ENCODE assay signal across 1 cellular context in the genomic region with DNA sequence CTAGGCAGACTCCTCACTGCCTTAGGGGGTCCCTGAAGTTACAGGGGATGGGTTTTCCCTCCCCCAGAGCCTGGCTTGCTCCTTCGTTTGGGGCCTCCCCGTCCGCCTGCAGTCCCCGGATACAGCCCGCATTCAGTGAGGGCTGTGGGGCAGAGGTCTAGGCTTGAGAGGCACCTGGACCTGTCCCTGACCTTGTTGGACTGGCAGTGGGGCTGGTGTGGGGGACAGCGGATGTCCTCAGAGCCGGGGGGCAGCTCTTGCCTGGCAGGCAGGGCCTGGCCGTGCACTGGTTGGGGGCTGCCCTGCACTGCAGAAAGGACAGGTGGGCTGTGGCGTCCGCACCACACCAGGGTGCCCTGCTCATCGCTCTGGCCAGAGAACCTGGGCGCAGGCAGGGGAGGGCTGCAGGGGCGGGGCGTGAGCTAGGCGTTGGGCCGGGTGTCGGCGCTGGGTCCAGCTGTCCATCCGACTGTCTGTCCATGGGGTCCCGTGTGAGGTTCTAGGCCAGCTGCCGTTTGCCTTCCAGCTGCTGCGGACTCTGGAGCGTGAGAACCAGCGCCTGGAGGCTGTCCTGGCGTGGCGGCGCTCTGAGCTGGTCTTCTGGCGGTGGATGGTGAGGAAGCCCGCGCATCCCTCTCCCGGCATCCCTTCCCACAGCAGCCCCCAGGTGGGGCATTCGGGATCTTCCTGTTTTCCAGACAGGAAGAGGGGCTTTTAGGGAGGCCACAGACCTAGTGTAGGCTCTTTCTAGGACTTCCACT.
TF ChIP-seq lines count a peak whose summit lies in the region.

No MANE protein-coding gene starts in this region.

TF ChIP-seq in GM12878, 131 proteins besides CTCF, POLR2A, EP300 and RAD21:
- no peak for TF ChIP-seq NRF1 (conservative IDR thresholded peaks at IDR 0.05; ENCODE audit: low read depth, low read length)
- TF ChIP-seq, protein P1, sequence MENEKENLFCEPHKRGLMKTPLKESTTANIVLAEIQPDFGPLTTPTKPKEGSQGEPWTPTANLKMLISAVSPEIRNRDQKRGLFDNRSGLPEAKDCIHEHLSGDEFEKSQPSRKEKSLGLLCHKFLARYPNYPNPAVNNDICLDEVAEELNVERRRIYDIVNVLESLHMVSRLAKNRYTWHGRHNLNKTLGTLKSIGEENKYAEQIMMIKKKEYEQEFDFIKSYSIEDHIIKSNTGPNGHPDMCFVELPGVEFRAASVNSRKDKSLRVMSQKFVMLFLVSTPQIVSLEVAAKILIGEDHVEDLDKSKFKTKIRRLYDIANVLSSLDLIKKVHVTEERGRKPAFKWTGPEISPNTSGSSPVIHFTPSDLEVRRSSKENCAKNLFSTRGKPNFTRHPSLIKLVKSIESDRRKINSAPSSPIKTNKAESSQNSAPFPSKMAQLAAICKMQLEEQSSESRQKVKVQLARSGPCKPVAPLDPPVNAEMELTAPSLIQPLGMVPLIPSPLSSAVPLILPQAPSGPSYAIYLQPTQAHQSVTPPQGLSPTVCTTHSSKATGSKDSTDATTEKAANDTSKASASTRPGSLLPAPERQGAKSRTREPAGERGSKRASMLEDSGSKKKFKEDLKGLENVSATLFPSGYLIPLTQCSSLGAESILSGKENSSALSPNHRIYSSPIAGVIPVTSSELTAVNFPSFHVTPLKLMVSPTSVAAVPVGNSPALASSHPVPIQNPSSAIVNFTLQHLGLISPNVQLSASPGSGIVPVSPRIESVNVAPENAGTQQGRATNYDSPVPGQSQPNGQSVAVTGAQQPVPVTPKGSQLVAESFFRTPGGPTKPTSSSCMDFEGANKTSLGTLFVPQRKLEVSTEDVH (IDR thresholded peaks at IDR 0.05; ENCODE audit: low read depth, partially characterized antibody), result no peak
- TF ChIP-seq ESRRA (IDR thresholded peaks at IDR 0.05; ENCODE audit: low read length), result no peak
- no peak for TF ChIP-seq SIX5 (IDR thresholded peaks at IDR 0.05; ENCODE audit: low read depth, low read length, severe bottlenecking)
- TF ChIP-seq EZH2 (IDR thresholded peaks at IDR 0.05; ENCODE audit: borderline replicate concordance, control insufficient read depth, low read depth, low read length), result no peak
- no peak for TF ChIP-seq BCL11A (IDR thresholded peaks at IDR 0.05; ENCODE audit: low read depth, low read length)
- no peak for TF ChIP-seq FOS (IDR thresholded peaks at IDR 0.05; ENCODE audit: borderline replicate concordance, extremely low read depth, insufficient read length)
- TF ChIP-seq RELA (IDR thresholded peaks at IDR 0.05; ENCODE audit: borderline replicate concordance, partially characterized antibody), result no peak
- TF ChIP-seq KAT2A (conservative IDR thresholded peaks at IDR 0.05; ENCODE audit: control insufficient read depth, low read depth, low read length), result no peak
- TF ChIP-seq, protein P2, sequence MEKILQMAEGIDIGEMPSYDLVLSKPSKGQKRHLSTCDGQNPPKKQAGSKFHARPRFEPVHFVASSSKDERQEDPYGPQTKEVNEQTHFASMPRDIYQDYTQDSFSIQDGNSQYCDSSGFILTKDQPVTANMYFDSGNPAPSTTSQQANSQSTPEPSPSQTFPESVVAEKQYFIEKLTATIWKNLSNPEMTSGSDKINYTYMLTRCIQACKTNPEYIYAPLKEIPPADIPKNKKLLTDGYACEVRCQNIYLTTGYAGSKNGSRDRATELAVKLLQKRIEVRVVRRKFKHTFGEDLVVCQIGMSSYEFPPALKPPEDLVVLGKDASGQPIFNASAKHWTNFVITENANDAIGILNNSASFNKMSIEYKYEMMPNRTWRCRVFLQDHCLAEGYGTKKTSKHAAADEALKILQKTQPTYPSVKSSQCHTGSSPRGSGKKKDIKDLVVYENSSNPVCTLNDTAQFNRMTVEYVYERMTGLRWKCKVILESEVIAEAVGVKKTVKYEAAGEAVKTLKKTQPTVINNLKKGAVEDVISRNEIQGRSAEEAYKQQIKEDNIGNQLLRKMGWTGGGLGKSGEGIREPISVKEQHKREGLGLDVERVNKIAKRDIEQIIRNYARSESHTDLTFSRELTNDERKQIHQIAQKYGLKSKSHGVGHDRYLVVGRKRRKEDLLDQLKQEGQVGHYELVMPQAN (conservative IDR thresholded peaks at IDR 0.05), result no peak
